Comparison of ENCODE assay signal across 25 cellular contexts in genomic region chr10:114395361-114396022, GRCh38. TPM values are rescaled to one million over a fixed set of nuclear protein-coding genes. Genes with fewer than 3 reads are reported as not detected.
DNase-seq lines count a peak whose midpoint lies in the region; ATAC-seq, FAIRE-seq and TF ChIP-seq lines count a peak whose summit lies in the region.
"Had no signal": no experiment of that assay in that cellular context is flagged by ENCODE, and none has a peak within 500 bp of the region (broad histone marks: within the 10 kb centered on the region; RNA-seq: fewer than 3 reads in every experiment).

No MANE protein-coding gene starts in this region.

- no peaks in the 10 kb centered on the region for H3K9me3 Mint-ChIP-seq in stimulated activated naive CD8-positive, alpha-beta T cell treated with anti-CD3 and anti-CD28 coated beads, Interleukin-15, amount 100 ng/mL, for 72 hours
- H3K9me3 Mint-ChIP-seq in effector memory CD8-positive, alpha-beta T cell, result no peaks in the 10 kb centered on the region
- H3K9me3 Mint-ChIP-seq in glutamatergic neuron (ENCODE audit: unreplicated experiment), result no peaks in the 10 kb centered on the region
- H3K9me3 Mint-ChIP-seq: activated naive CD4-positive, alpha-beta T cell treated with anti-CD3 and anti-CD28 coated beads, Interleukin-2, amount 10 ng/mL, durations not matched to agents 7 days and 5 days; activated T-helper 1 cell treated with anti-CD3 and anti-CD28 coated beads, Interleukin-12 subunit alpha, Interleukin-12 subunit beta, Interleukin-2, Interleukin-4 antibody, amounts not matched to agents 30 ng/mL and 10 ng/mL and 1 ng/mL, durations not matched to agents 14 hours and 24 hours and 36 hours; CD4-positive, alpha-beta T cell; endodermal cell had no signal

- H2AFZ ChIP-seq in keratinocyte (ENCODE audit: control insufficient read depth, low read length), result no peak overlapping the region

- no peak overlapping the region for H3K27ac Mint-ChIP-seq in stimulated activated naive CD8-positive, alpha-beta T cell treated with anti-CD3 and anti-CD28 coated beads, Interleukin-15, amount 100 ng/mL, for 72 hours
- H3K27ac Mint-ChIP-seq in T-helper 17 cell (no peak overlapping the region), glutamatergic neuron (ENCODE audit: unreplicated experiment) (no peak overlapping the region)
- no peak overlapping the region for H3K27ac Mint-ChIP-seq in effector memory CD8-positive, alpha-beta T cell
- H3K27ac Mint-ChIP-seq: activated CD8-positive, alpha-beta memory T cell treated with anti-CD3 and anti-CD28 coated beads, Interleukin-2, amount 10 ng/mL, durations not matched to agents 7 days and 5 days; activated naive CD4-positive, alpha-beta T cell treated with anti-CD3 and anti-CD28 coated beads, Interleukin-2, amount 10 ng/mL, durations not matched to agents 7 days and 5 days; activated T-helper 1 cell treated with anti-CD3 and anti-CD28 coated beads, Interleukin-12 subunit alpha, Interleukin-12 subunit beta, Interleukin-2, Interleukin-4 antibody, amounts not matched to agents 30 ng/mL and 10 ng/mL and 1 ng/mL, durations not matched to agents 14 hours and 24 hours and 36 hours; CD4-positive, alpha-beta T cell; endodermal cell had no signal

- H3K4me3 ChIP-seq in keratinocyte (ENCODE audit: control insufficient read depth in 2 of 3, extremely low read depth in 1 of 3, insufficient read depth in 2 of 3, low read depth in 1 of 3, low read length in 3 of 3), result no peak overlapping the region
- H3K4me3 ChIP-seq: colonic mucosa, esophagus squamous epithelium, SK-N-MC, thoracic aorta had no signal

- peak; percentile 44 for ATAC-seq in GM18868 (IDR thresholded peaks at IDR 0.05; ENCODE audit: unreplicated experiment)
- ATAC-seq in HG02884 (IDR thresholded peaks at IDR 0.05; ENCODE audit: unreplicated experiment), result peak; percentile 45
- peak; percentile 78 for ATAC-seq in stimulated activated naive CD8-positive, alpha-beta T cell treated with anti-CD3 and anti-CD28 coated beads, Interleukin-15, amount 100 ng/mL, for 72 hours
- ATAC-seq in T-helper 17 cell, result no peak
- no peak for ATAC-seq in effector memory CD8-positive, alpha-beta T cell (replicated peaks)
- ATAC-seq: activated CD8-positive, alpha-beta memory T cell treated with anti-CD3 and anti-CD28 coated beads, Interleukin-2, amount 10 ng/mL, durations not matched to agents 7 days and 5 days had no signal

- no peaks in the 10 kb centered on the region for H4K20me1 ChIP-seq in keratinocyte (ENCODE audit: control insufficient read depth, extremely low read depth, insufficient read depth, low read length)

- dilution Hi-C loops in keratinocyte (cut with MboI; ENCODE audit: extremely low pct_ligation_motif_present, low sequenced_read_pairs), result no loop called here

- DNase-seq in keratinocyte (ENCODE audit: low read depth, low spot score) (no peak), T-helper 17 cell (no peak), glutamatergic neuron (no peak)
- DNase-seq in stimulated activated naive CD8-positive, alpha-beta T cell treated with anti-CD3 and anti-CD28 coated beads, Interleukin-15, amount 100 ng/mL, for 72 hours, result peak in 1 of 2 donors; percentile 27
- DNase-seq in effector memory CD8-positive, alpha-beta T cell, result no peak
- DNase-seq: activated CD4-positive, alpha-beta T cell treated with anti-CD3 and anti-CD28 coated beads for 48 hours; activated CD8-positive, alpha-beta memory T cell treated with anti-CD3 and anti-CD28 coated beads, Interleukin-2, amount 10 ng/mL, durations not matched to agents 7 days and 5 days; activated naive CD4-positive, alpha-beta T cell treated with anti-CD3 and anti-CD28 coated beads, Interleukin-2, amount 10 ng/mL, durations not matched to agents 7 days and 5 days; CD4-positive, alpha-beta T cell; colonic mucosa; endodermal cell; esophagus squamous epithelium; KG1; kidney; NCI-H1694; NCI-H2171; NCI-H69; occipital lobe; retina had no signal

- no peak for FAIRE-seq in keratinocyte (lab: Jason Lieb, UNC)
- FAIRE-seq: kidney, RCC 7860 had no signal

- no peaks in the 10 kb centered on the region for H3K27me3 ChIP-seq in keratinocyte (ENCODE audit: control insufficient read depth, extremely low read depth, insufficient read depth, low read length)
- H3K27me3 ChIP-seq: colonic mucosa had no signal

- peaks cover 41% of the 10 kb centered on the region for H3K4me1 Mint-ChIP-seq in stimulated activated naive CD8-positive, alpha-beta T cell treated with anti-CD3 and anti-CD28 coated beads, Interleukin-15, amount 100 ng/mL, for 72 hours
- peaks cover 4% of the 10 kb centered on the region for H3K4me1 Mint-ChIP-seq in T-helper 17 cell
- no peaks in the 10 kb centered on the region for H3K4me1 Mint-ChIP-seq in effector memory CD8-positive, alpha-beta T cell (ENCODE audit: low read depth in 2 of 2)
- no peaks in the 10 kb centered on the region for H3K4me1 Mint-ChIP-seq in glutamatergic neuron (ENCODE audit: low read depth, unreplicated experiment)
- H3K4me1 Mint-ChIP-seq: activated CD8-positive, alpha-beta memory T cell treated with anti-CD3 and anti-CD28 coated beads, Interleukin-2, amount 10 ng/mL, durations not matched to agents 7 days and 5 days had no signal

- H3K27ac ChIP-seq in keratinocyte (ENCODE audit: control insufficient read depth, insufficient read depth, low read length), result no peak overlapping the region
- H3K27ac ChIP-seq: colonic mucosa, esophagus squamous epithelium, SK-N-MC, thoracic aorta had no signal

- peak overlapping the region in 1 of 2 donors; percentile 19 for H3K4me3 Mint-ChIP-seq in stimulated activated naive CD8-positive, alpha-beta T cell treated with anti-CD3 and anti-CD28 coated beads, Interleukin-15, amount 100 ng/mL, for 72 hours
- H3K4me3 Mint-ChIP-seq in T-helper 17 cell (no peak overlapping the region), glutamatergic neuron (ENCODE audit: unreplicated experiment) (no peak overlapping the region)
- H3K4me3 Mint-ChIP-seq in effector memory CD8-positive, alpha-beta T cell, result no peak overlapping the region
- H3K4me3 Mint-ChIP-seq: activated CD8-positive, alpha-beta memory T cell treated with anti-CD3 and anti-CD28 coated beads, Interleukin-2, amount 10 ng/mL, durations not matched to agents 7 days and 5 days; activated naive CD4-positive, alpha-beta T cell treated with anti-CD3 and anti-CD28 coated beads, Interleukin-2, amount 10 ng/mL, durations not matched to agents 7 days and 5 days; activated T-helper 1 cell treated with anti-CD3 and anti-CD28 coated beads, Interleukin-12 subunit alpha, Interleukin-12 subunit beta, Interleukin-2, Interleukin-4 antibody, amounts not matched to agents 30 ng/mL and 10 ng/mL and 1 ng/mL, durations not matched to agents 14 hours and 24 hours and 36 hours; CD4-positive, alpha-beta T cell; endodermal cell had no signal

- H3K36me3 Mint-ChIP-seq in T-helper 17 cell (ENCODE audit: low read depth), result no peaks in the 10 kb centered on the region
- no peaks in the 10 kb centered on the region for H3K36me3 Mint-ChIP-seq in effector memory CD8-positive, alpha-beta T cell (ENCODE audit: insufficient read depth)
- H3K36me3 Mint-ChIP-seq in glutamatergic neuron (ENCODE audit: unreplicated experiment), result no peaks in the 10 kb centered on the region
- H3K36me3 Mint-ChIP-seq: activated CD8-positive, alpha-beta memory T cell treated with anti-CD3 and anti-CD28 coated beads, Interleukin-2, amount 10 ng/mL, durations not matched to agents 7 days and 5 days; activated naive CD4-positive, alpha-beta T cell treated with anti-CD3 and anti-CD28 coated beads, Interleukin-2, amount 10 ng/mL, durations not matched to agents 7 days and 5 days had no signal

- H3K27me3 Mint-ChIP-seq in stimulated activated naive CD8-positive, alpha-beta T cell treated with anti-CD3 and anti-CD28 coated beads, Interleukin-15, amount 100 ng/mL, for 72 hours, result peaks cover 92% of the 10 kb centered on the region
- peaks cover 100% of the 10 kb centered on the region for H3K27me3 Mint-ChIP-seq in T-helper 17 cell
- peaks cover 42 to 100% of the 10 kb centered on the region in 2 donors for H3K27me3 Mint-ChIP-seq in effector memory CD8-positive, alpha-beta T cell
- peaks cover 3% of the 10 kb centered on the region for H3K27me3 Mint-ChIP-seq in glutamatergic neuron (ENCODE audit: unreplicated experiment)

- H3K9ac ChIP-seq in keratinocyte (ENCODE audit: control insufficient read depth, extremely low read depth, insufficient read depth, low read length), result no peak overlapping the region

- peaks cover 60% of the 10 kb centered on the region for H3K4me1 ChIP-seq in keratinocyte (ENCODE audit: control insufficient read depth, extremely low read depth, insufficient read depth, low read length)
- H3K4me1 ChIP-seq: colonic mucosa had no signal

- TF ChIP-seq CTCF in keratinocyte (optimal IDR thresholded peaks at IDR 0.05 in 1 of 3, IDR thresholded peaks at IDR 0.05 in 1 of 3, conservative IDR thresholded peaks at IDR 0.05 in 1 of 3; ENCODE audit: extremely low read depth in 1 of 3, insufficient read depth in 2 of 3, low read length in 3 of 3) (no peak), glutamatergic neuron (IDR thresholded peaks at IDR 0.05; ENCODE audit: partially characterized antibody, unreplicated experiment) (no peak)

- no peaks in the 10 kb centered on the region for H3K9me3 ChIP-seq in keratinocyte (ENCODE audit: control insufficient read depth, low read depth, low read length)
- no peaks in the 10 kb centered on the region for H3K9me3 ChIP-seq in T-helper 17 cell (ENCODE audit: control insufficient read depth, low read length, poor library complexity, severe bottlenecking)
- H3K9me3 ChIP-seq: colonic mucosa, esophagus squamous epithelium, thoracic aorta had no signal

- peak overlapping the region; percentile 22 for H3K4me2 ChIP-seq in keratinocyte (ENCODE audit: control insufficient read depth, extremely low read depth, insufficient read depth, low read depth, low read length)

- H3K9me1 ChIP-seq in keratinocyte (ENCODE audit: control insufficient read depth, extremely low read depth, insufficient read depth, low read length), result peaks cover 11% of the 10 kb centered on the region

- peaks cover 84% of the 10 kb centered on the region for H3K79me2 ChIP-seq in keratinocyte (ENCODE audit: control insufficient read depth, insufficient read depth, low read length)

- H3K36me3 ChIP-seq in keratinocyte (ENCODE audit: control insufficient read depth in 2 of 2, extremely low read depth in 1 of 2, insufficient read depth in 2 of 2, low read length in 2 of 2), result peaks cover 5 to 19% of the 10 kb centered on the region in 2 experiments
- H3K36me3 ChIP-seq: colonic mucosa, esophagus squamous epithelium, thoracic aorta had no signal

RNA-seq across cellular contexts. Expression of gene AFAP1L2, which starts 8.8 kb away (rescaled TPM):
- polyA plus RNA-seq in keratinocyte, result 36.8 to 52.5 TPM (median 40.4 TPM) in 3 replicates
- 20.8 TPM for polyA plus RNA-seq in keratinocyte (2011; ENCODE audit: low read depth)
- 29.7 and 35.5 TPM in 2 replicates for polyA plus RNA-seq in keratinocyte (2011; cell fraction: cytosol; rRNA removed)
- 69.0 and 69.2 TPM in 2 replicates for polyA plus RNA-seq in keratinocyte (2011; cell fraction: nucleus; rRNA removed)
- polyA plus RNA-seq in keratinocyte (2012; ENCODE audit: low replicate concordance), result 13.0 and 44.6 TPM in 2 replicates
- polyA minus RNA-seq in keratinocyte, result 49.9 to 74.0 TPM (median 61.2 TPM) in 3 replicates
- 44.5 TPM for polyA minus RNA-seq in keratinocyte (2011; cell fraction: cytosol; rRNA and poly(A)+ RNA removed)
- polyA minus RNA-seq in keratinocyte (2011; cell fraction: nucleus; rRNA and poly(A)+ RNA removed), result 47.1 and 58.1 TPM in 2 replicates
- total RNA-seq in T-helper 17 cell (1 to 10 TPM; 1.8 to 3.0 TPM), glutamatergic neuron (ENCODE audit: unreplicated experiment) (1.9 TPM)

Comparison
In these comparisons a context has a peak if more than half of its experiments do, and no peak if none do; other contexts are left out.
1. ATAC-seq: peak in GM18868 (single experiment), HG02884 (single experiment) and stimulated activated naive CD8-positive, alpha-beta T cell treated with anti-CD3 and anti-CD28 coated beads, Interleukin-15, amount 100 ng/mL, for 72 hours (single experiment); none in T-helper 17 cell (single experiment) and effector memory CD8-positive, alpha-beta T cell (single experiment).